Comparison of ENCODE assay signal across 10 cellular contexts in genomic region chr11:6637871-6638270, GRCh38. TPM values are rescaled to one million over a fixed set of nuclear protein-coding genes. Genes with fewer than 3 reads are reported as not detected.
DNase-seq lines count a peak whose midpoint lies in the region; ATAC-seq and TF ChIP-seq lines count a peak whose summit lies in the region.
"Had no signal": no experiment of that assay in that cellular context is flagged by ENCODE, and none has a peak within 500 bp of the region (broad histone marks: within the 10 kb centered on the region; RNA-seq: fewer than 3 reads in every experiment).

No MANE protein-coding gene starts in this region.

- 22% methylated on average over 3 of the region's 3 CpGs for WGBS in suprapubic skin

- CTCF ChIA-PET in activated CD8-positive, alpha-beta memory T cell treated with anti-CD3 and anti-CD28 coated beads, Interleukin-2, amount 10 ng/mL, durations not matched to agents 7 days and 5 days (lab: Charles Lee) = no interaction called here

- H3K36me3 ChIP-seq in MG63 (no peaks in the 10 kb centered on the region), muscle layer of colon (ENCODE audit: insufficient read depth, low read length) (peaks cover 30% of the 10 kb centered on the region), suprapubic skin (peaks cover 8% of the 10 kb centered on the region)

- TF ChIP-seq CTCF in 22Rv1 (IDR thresholded peaks at IDR 0.05) (no peak), fibroblast of mammary gland (conservative IDR thresholded peaks at IDR 0.05; ENCODE audit: control insufficient read depth, insufficient read depth, low read depth, low read length) (no peak), suprapubic skin (IDR thresholded peaks at IDR 0.05) (no peak)

- no peak overlapping the region for H3K9ac ChIP-seq in muscle layer of colon (ENCODE audit: low read length)

- H3K36me3 Mint-ChIP-seq in activated CD8-positive, alpha-beta memory T cell treated with anti-CD3 and anti-CD28 coated beads, Interleukin-2, amount 10 ng/mL, durations not matched to agents 7 days and 5 days = no peaks in the 10 kb centered on the region

- 0 out of 2 replicates have a peak overlapping the region, but pooled peaks have one; percentile 9 for H3K27ac ChIP-seq in 22Rv1
- H3K27ac ChIP-seq in muscle layer of colon (ENCODE audit: low read depth, low read length) = peak overlapping the region; percentile 20
- no peak overlapping the region for H3K27ac ChIP-seq in suprapubic skin

- no peaks in the 10 kb centered on the region for H3K9me3 ChIP-seq in MG63
- no peaks in the 10 kb centered on the region for H3K9me3 ChIP-seq in muscle layer of colon (ENCODE audit: low read length)
- no peaks in the 10 kb centered on the region for H3K9me3 ChIP-seq in suprapubic skin

- H3K4me3 Mint-ChIP-seq in activated CD8-positive, alpha-beta memory T cell treated with anti-CD3 and anti-CD28 coated beads, Interleukin-2, amount 10 ng/mL, durations not matched to agents 7 days and 5 days = no peak overlapping the region

- H3K27me3 Mint-ChIP-seq in activated CD8-positive, alpha-beta memory T cell treated with anti-CD3 and anti-CD28 coated beads, Interleukin-2, amount 10 ng/mL, durations not matched to agents 7 days and 5 days = no peaks in the 10 kb centered on the region

- TF ChIP-seq EP300 in suprapubic skin (IDR thresholded peaks at IDR 0.05) = no peak

- no peaks in the 10 kb centered on the region for H3K9me3 Mint-ChIP-seq in activated CD8-positive, alpha-beta memory T cell treated with anti-CD3 and anti-CD28 coated beads, Interleukin-2, amount 10 ng/mL, durations not matched to agents 7 days and 5 days (ENCODE audit: low read depth)

- H3K4me3 ChIP-seq in MG63 (no peak overlapping the region), fibroblast of mammary gland (ENCODE audit: control insufficient read depth, low read depth, low read length) (no peak overlapping the region), muscle layer of colon (ENCODE audit: low read depth in 1 of 2, low read length in 2 of 2) (no peak overlapping the region), suprapubic skin (no peak overlapping the region)

- peaks cover 5% of the 10 kb centered on the region for H3K4me1 Mint-ChIP-seq in activated CD8-positive, alpha-beta memory T cell treated with anti-CD3 and anti-CD28 coated beads, Interleukin-2, amount 10 ng/mL, durations not matched to agents 7 days and 5 days

- peaks cover 55% of the 10 kb centered on the region for H3K4me1 ChIP-seq in muscle layer of colon (ENCODE audit: insufficient read depth, low read length)
- peaks cover 29% of the 10 kb centered on the region for H3K4me1 ChIP-seq in suprapubic skin

- DNase-seq in MG63 (peak; percentile 91), fibroblast of mammary gland (ENCODE audit: low read depth) (peak; percentile 88), NCI-H2171 (lab: John Stamatoyannopoulos, UW) (no peak), suprapubic skin (ENCODE audit: low spot score in 2 of 2) (no peak)
- DNase-seq in activated CD8-positive, alpha-beta memory T cell treated with anti-CD3 and anti-CD28 coated beads, Interleukin-2, amount 10 ng/mL, durations not matched to agents 7 days and 5 days = no peak
- DNase-seq: activated CD4-positive, alpha-beta T cell treated with anti-CD3 and anti-CD28 coated beads for 48 hours; activated effector memory CD4-positive, alpha-beta T cell treated with anti-CD3 and anti-CD28 coated beads, Interleukin-2, amount 50 U/mL, for 16 hours had no signal

- no peak overlapping the region for H3K27ac Mint-ChIP-seq in activated CD8-positive, alpha-beta memory T cell treated with anti-CD3 and anti-CD28 coated beads, Interleukin-2, amount 10 ng/mL, durations not matched to agents 7 days and 5 days

- no peak for TF ChIP-seq POLR2A in suprapubic skin (IDR thresholded peaks at IDR 0.05)

- ATAC-seq in GM21717 (IDR thresholded peaks at IDR 0.05; ENCODE audit: unreplicated experiment) = no peak
- no peak for ATAC-seq in activated CD8-positive, alpha-beta memory T cell treated with anti-CD3 and anti-CD28 coated beads, Interleukin-2, amount 10 ng/mL, durations not matched to agents 7 days and 5 days

- no peaks in the 10 kb centered on the region for H3K27me3 ChIP-seq in MG63
- no peaks in the 10 kb centered on the region for H3K27me3 ChIP-seq in muscle layer of colon (ENCODE audit: control insufficient read depth in 1 of 2, insufficient read depth in 2 of 2, low read length in 2 of 2)
- no peaks in the 10 kb centered on the region for H3K27me3 ChIP-seq in suprapubic skin

RNA-seq across cellular contexts. Expression of gene DCHS1, which starts 17.7 kb away (rescaled TPM):
- 4.3 and 5.4 TPM in 2 replicates for total RNA-seq in MG63 (2014; rRNA removed; shearing (Covaris generic); ENCODE audit: low replicate concordance)
- total RNA-seq in suprapubic skin = 1 to 10 TPM; 3.9 to 9.0 (median 6.4) TPM
- total RNA-seq in activated CD8-positive, alpha-beta memory T cell treated with anti-CD3 and anti-CD28 coated beads, Interleukin-2, amount 10 ng/mL, durations not matched to agents 7 days and 5 days = under 1 TPM; 0.14 to 0.32 TPM

RNA-seq across cellular contexts. Expression of gene TPP1, which starts 18.6 kb away (rescaled TPM):
- 2.5 and 15.2 TPM in 2 replicates for total RNA-seq in MG63 (2014; rRNA removed; shearing (Covaris generic); ENCODE audit: low replicate concordance)
- 100 to 1,000 TPM in 2 of 4 donors, 10 to 100 TPM in 2; 56.1 to 126 (median 81.9) TPM for total RNA-seq in suprapubic skin
- total RNA-seq in activated CD8-positive, alpha-beta memory T cell treated with anti-CD3 and anti-CD28 coated beads, Interleukin-2, amount 10 ng/mL, durations not matched to agents 7 days and 5 days = 10 to 100 TPM; 76.8 to 79.3 TPM

RNA-seq across cellular contexts. Expression of gene TAF10, which starts 25.9 kb away (rescaled TPM):
- total RNA-seq in MG63 (2014; rRNA removed; shearing (Covaris generic); ENCODE audit: low replicate concordance) = 59.5 and 111 TPM in 2 replicates
- total RNA-seq in suprapubic skin = 10 to 100 TPM; 24.1 to 54.5 (median 40.1) TPM
- total RNA-seq in activated CD8-positive, alpha-beta memory T cell treated with anti-CD3 and anti-CD28 coated beads, Interleukin-2, amount 10 ng/mL, durations not matched to agents 7 days and 5 days = 100 to 1,000 TPM; 134 to 144 TPM

RNA-seq across cellular contexts. Expression of gene ILK, which starts 34.3 kb away (rescaled TPM):
- 92.9 and 136 TPM in 2 replicates for total RNA-seq in MG63 (2014; rRNA removed; shearing (Covaris generic); ENCODE audit: low replicate concordance)
- 10 to 100 TPM; 59.8 to 83.8 (median 71.5) TPM for total RNA-seq in suprapubic skin
- total RNA-seq in activated CD8-positive, alpha-beta memory T cell treated with anti-CD3 and anti-CD28 coated beads, Interleukin-2, amount 10 ng/mL, durations not matched to agents 7 days and 5 days = 100 to 1,000 TPM; 151 to 161 TPM

RNA-seq across cellular contexts. Expression of gene RRP8, which starts 34.5 kb away (rescaled TPM):
- total RNA-seq in MG63 (2014; rRNA removed; shearing (Covaris generic); ENCODE audit: low replicate concordance) = 21.1 and 32.9 TPM in 2 replicates
- total RNA-seq in suprapubic skin = 10 to 100 TPM; 15.9 to 33.6 (median 18.3) TPM
- 10 to 100 TPM; 25.6 to 33.1 TPM for total RNA-seq in activated CD8-positive, alpha-beta memory T cell treated with anti-CD3 and anti-CD28 coated beads, Interleukin-2, amount 10 ng/mL, durations not matched to agents 7 days and 5 days

Comparison
In these comparisons a context has a peak if more than half of its experiments do, and no peak if none do; other contexts are left out.
1. DNase-seq: peak in MG63 (single experiment) and fibroblast of mammary gland (single experiment); none in NCI-H2171 (single experiment), suprapubic skin (0 of 2) and activated CD8-positive, alpha-beta memory T cell treated with anti-CD3 and anti-CD28 coated beads, Interleukin-2, amount 10 ng/mL, durations not matched to agents 7 days and 5 days (single experiment).